In the genomic region with DNA sequence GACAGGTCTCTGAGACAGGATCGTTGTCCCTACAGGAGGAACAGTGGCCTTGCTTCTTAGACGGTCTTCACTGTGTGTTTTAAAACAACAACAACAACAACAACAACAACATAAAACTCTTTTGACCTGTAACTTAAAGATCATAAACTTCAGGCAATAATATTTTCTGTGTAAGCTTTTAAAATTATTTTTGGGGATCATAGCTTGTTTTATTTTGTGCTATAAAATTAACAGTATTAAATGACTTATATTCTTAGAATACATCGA, we compare ENCODE assay signal across 20 cellular contexts. TPM values are rescaled to one million over a fixed set of nuclear protein-coding genes. Genes with fewer than 3 reads are reported as not detected.
"Had no signal": no experiment of that assay in that cellular context is flagged by ENCODE, and none has a peak within 500 bp of the region (broad histone marks: within the 10 kb centered on the region; RNA-seq: fewer than 3 reads in every experiment).

No MANE protein-coding gene starts in this region.

- H3K36me3 ChIP-seq: uterus had no signal

- H3K4me3 Mint-ChIP-seq: activated CD4-positive, alpha-beta T cell treated with anti-CD3 and anti-CD28 coated beads for 36 hours; activated CD8-positive, alpha-beta T cell treated with anti-CD3 and anti-CD28 coated beads, Interleukin-2, amount 10 ng/mL, durations not matched to agents 7 days and 5 days; activated naive CD8-positive, alpha-beta T cell treated with anti-CD3 and anti-CD28 coated beads, Interleukin-2, amount 50 U/mL, for 24 hours; activated T-helper 1 cell treated with anti-CD3 and anti-CD28 coated beads, Interleukin-12 subunit alpha, Interleukin-12 subunit beta, Interleukin-2, Interleukin-4 antibody, amounts not matched to agents 30 ng/mL and 10 ng/mL and 1 ng/mL, durations not matched to agents 14 hours and 24 hours and 36 hours; natural killer cell treated with Interleukin-12 subunit alpha and Interleukin-12 subunit beta and Interleukin-15 and Interleukin-18, amount 100 ng/mL, for 72 hours; stimulated activated naive CD8-positive, alpha-beta T cell treated with anti-CD3 and anti-CD28 coated beads, Interleukin-15, Interleukin-2, amounts not matched to agents 100 ng/mL and 50 ng/mL, for 24 hours; T-cell had no signal

- DNase-seq: activated CD4-positive, alpha-beta T cell treated with anti-CD3 and anti-CD28 coated beads for 36 hours; activated CD8-positive, alpha-beta T cell treated with anti-CD3 and anti-CD28 coated beads, Interleukin-2, amount 10 ng/mL, durations not matched to agents 7 days and 5 days; activated naive CD4-positive, alpha-beta T cell treated with Interleukin-2 at 50 U/mL for 16 hours; activated naive CD8-positive, alpha-beta T cell treated with anti-CD3 and anti-CD28 coated beads, Interleukin-2, amount 50 U/mL, for 24 hours; effector CD8-positive, alpha-beta T cell; hypothalamus; left cardiac atrium; occipital lobe; stimulated activated CD4-positive, alpha-beta T cell treated with anti-CD3 and anti-CD28 coated beads, Interleukin-4, amount 100 ng/mL, for 24 hours; T-cell; T1000; WERI-Rb-1 had no signal

- ATAC-seq: activated CD4-positive, alpha-beta T cell treated with anti-CD3 and anti-CD28 coated beads for 36 hours; activated CD8-positive, alpha-beta T cell treated with anti-CD3 and anti-CD28 coated beads, Interleukin-2, amount 10 ng/mL, durations not matched to agents 7 days and 5 days; activated naive CD8-positive, alpha-beta T cell treated with anti-CD3 and anti-CD28 coated beads, Interleukin-2, amount 50 U/mL, for 24 hours; natural killer cell treated with Interleukin-12 subunit alpha and Interleukin-12 subunit beta and Interleukin-15 and Interleukin-18, amount 100 ng/mL, for 72 hours; T-cell had no signal

- H3K27me3 Mint-ChIP-seq: natural killer cell treated with Interleukin-12 subunit alpha and Interleukin-12 subunit beta and Interleukin-15 and Interleukin-18, amount 100 ng/mL, for 72 hours had no signal

- H3K9me3 ChIP-seq: ascending aorta, sigmoid colon, thoracic aorta, uterus had no signal

- H3K27ac ChIP-seq: ascending aorta, sigmoid colon, thoracic aorta, WERI-Rb-1 had no signal

- H3K4me1 ChIP-seq: uterus had no signal

- H3K27ac Mint-ChIP-seq: activated CD8-positive, alpha-beta T cell treated with anti-CD3 and anti-CD28 coated beads, Interleukin-2, amount 10 ng/mL, durations not matched to agents 7 days and 5 days; activated T-helper 1 cell treated with anti-CD3 and anti-CD28 coated beads, Interleukin-12 subunit alpha, Interleukin-12 subunit beta, Interleukin-2, Interleukin-4 antibody, amounts not matched to agents 30 ng/mL and 10 ng/mL and 1 ng/mL, durations not matched to agents 14 hours and 24 hours and 36 hours; natural killer cell treated with Interleukin-12 subunit alpha and Interleukin-12 subunit beta and Interleukin-15 and Interleukin-18, amount 100 ng/mL, for 72 hours; T-cell had no signal

- H3K4me3 ChIP-seq: ascending aorta, lung, sigmoid colon, thoracic aorta, uterus had no signal

- H3K9me3 Mint-ChIP-seq: activated naive CD8-positive, alpha-beta T cell treated with anti-CD3 and anti-CD28 coated beads, Interleukin-2, amount 50 U/mL, for 24 hours; activated T-helper 1 cell treated with anti-CD3 and anti-CD28 coated beads, Interleukin-12 subunit alpha, Interleukin-12 subunit beta, Interleukin-2, Interleukin-4 antibody, amounts not matched to agents 30 ng/mL and 10 ng/mL and 1 ng/mL, durations not matched to agents 14 hours and 24 hours and 36 hours; natural killer cell treated with Interleukin-12 subunit alpha and Interleukin-12 subunit beta and Interleukin-15 and Interleukin-18, amount 100 ng/mL, for 72 hours; stimulated activated naive CD8-positive, alpha-beta T cell treated with anti-CD3 and anti-CD28 coated beads, Interleukin-15, Interleukin-2, amounts not matched to agents 100 ng/mL and 50 ng/mL, for 24 hours; T-cell had no signal

- H3K27me3 ChIP-seq: ascending aorta, sigmoid colon, uterus had no signal

RNA-seq across cellular contexts. Expression of gene AIFM3, which starts 13.8 kb away (rescaled TPM):
- total RNA-seq: ascending aorta had no signal
